Comparison of ENCODE assay signal across 8 cellular contexts in genomic region chr12:56635539-56636117, GRCh38. TPM values are rescaled to one million over a fixed set of nuclear protein-coding genes. Genes with fewer than 3 reads are reported as not detected.
DNase-seq lines count a peak whose midpoint lies in the region; ATAC-seq and TF ChIP-seq lines count a peak whose summit lies in the region.

No MANE protein-coding gene starts in this region.

- intact Hi-C loops in spleen (cut with DNase I; ENCODE audit: low total_unique reads): no loop called here

- peak overlapping the region; percentile 90 to 100 for H3K4me3 Mint-ChIP-seq in activated T-cell treated with anti-CD3 and anti-CD28 coated beads, Interleukin-2, amount 50 U/mL, for 72 hours

- no peaks in the 10 kb centered on the region for H3K27me3 Mint-ChIP-seq in activated T-cell treated with anti-CD3 and anti-CD28 coated beads, Interleukin-2, amount 50 U/mL, for 72 hours (ENCODE audit: low read depth)

- 1 to 4% (median 1%) methylated on average over 4 to 11 of the region's 11 CpGs for WGBS in spleen, 5 donors

- H3K4me3 ChIP-seq in spleen: peak overlapping the region; percentile 32 to 95 (median 76)

- H3K4me1 Mint-ChIP-seq in activated T-cell treated with anti-CD3 and anti-CD28 coated beads, Interleukin-2, amount 50 U/mL, for 72 hours (ENCODE audit: low read depth): peaks cover 82% of the 10 kb centered on the region

- no peak for TF ChIP-seq CTCF in spleen (IDR thresholded peaks at IDR 0.05 in 8 of 11, conservative IDR thresholded peaks at IDR 0.05 in 3 of 11)

- peak overlapping the region; percentile 84 for H3K27ac Mint-ChIP-seq in activated T-cell treated with anti-CD3 and anti-CD28 coated beads, Interleukin-2, amount 50 U/mL, for 72 hours

- H3K4me1 ChIP-seq in spleen: peaks cover 46 to 96% (median 68%) of the 10 kb centered on the region in 6 donors

- no peaks in the 10 kb centered on the region for H3K9me3 ChIP-seq in spleen

- no peak for TF ChIP-seq POLR2A in spleen (IDR thresholded peaks at IDR 0.05)

- H3K27ac ChIP-seq in spleen: peak overlapping the region; percentile 81 to 98 (median 94)

- no peaks in the 10 kb centered on the region for H3K9me3 Mint-ChIP-seq in activated T-cell treated with anti-CD3 and anti-CD28 coated beads, Interleukin-2, amount 50 U/mL, for 72 hours

- H3K36me3 ChIP-seq in spleen: peaks cover 0 to 36% (median 34%) of the 10 kb centered on the region in 6 donors

- DNase-seq in NCI-H2227 (lab: John Stamatoyannopoulos, UW; ENCODE audit: unreplicated experiment) (peak; percentile 8), NCI-H2227 treated with DMSO at 0.1 percent for 48 hours (lab: John Stamatoyannopoulos, UW) (no peak), hepatic stellate cell (ENCODE audit: low spot score) (peak; percentile 20), spleen (peak; percentile 91), LoVo (ENCODE audit: low spot score) (no peak)
- DNase-seq in activated T-cell treated with anti-CD3 and anti-CD28 coated beads, Interleukin-2, amount 50 U/mL, for 72 hours: peak; percentile 30 to 31

- ATAC-seq in activated T-cell treated with anti-CD3 and anti-CD28 coated beads, Interleukin-2, amount 50 U/mL, for 72 hours (replicated peaks in 1 of 2): peak; percentile 1 to 4
- ATAC-seq in GM19023 (IDR thresholded peaks at IDR 0.05; ENCODE audit: unreplicated experiment): no peak
- no peak for ATAC-seq in GM21717 (IDR thresholded peaks at IDR 0.05; ENCODE audit: unreplicated experiment)

- no peaks in the 10 kb centered on the region for H3K27me3 ChIP-seq in spleen (replicated peaks in 1 of 7)

- H3K36me3 Mint-ChIP-seq in activated T-cell treated with anti-CD3 and anti-CD28 coated beads, Interleukin-2, amount 50 U/mL, for 72 hours (ENCODE audit: insufficient read depth in 2 of 2): peaks cover 7 to 26% of the 10 kb centered on the region in 2 donors

RNA-seq across cellular contexts. Expression of gene BAZ2A, which starts 5.5 kb away (rescaled TPM):
- total RNA-seq in activated T-cell treated with anti-CD3 and anti-CD28 coated beads, Interleukin-2, amount 50 U/mL, for 72 hours: 100 to 1,000 TPM; 128 to 154 TPM
- total RNA-seq in spleen: 100 to 1,000 TPM; 140 to 238 (median 166) TPM
- polyA plus RNA-seq in spleen: 10 to 100 TPM in 2 of 3 donors, 1 to 10 TPM in 1; 8.8 to 42.5 (median 12.5) TPM

RNA-seq across cellular contexts. Expression of gene ATP5F1B, which starts 10.2 kb away (rescaled TPM):
- 100 to 1,000 TPM; 661 to 679 TPM for total RNA-seq in activated T-cell treated with anti-CD3 and anti-CD28 coated beads, Interleukin-2, amount 50 U/mL, for 72 hours
- total RNA-seq in spleen: 100 to 1,000 TPM; 262 to 375 (median 339) TPM
- polyA plus RNA-seq in spleen: 100 to 1,000 TPM; 223 to 272 (median 240) TPM

RNA-seq across cellular contexts. Expression of gene PTGES3, which starts 52.5 kb away (rescaled TPM):
- total RNA-seq in activated T-cell treated with anti-CD3 and anti-CD28 coated beads, Interleukin-2, amount 50 U/mL, for 72 hours: 100 to 1,000 TPM; 166 to 192 TPM
- total RNA-seq in spleen: 100 to 1,000 TPM in 5 of 7 donors, 10 to 100 TPM in 2; 84.1 to 163 (median 133) TPM
- polyA plus RNA-seq in spleen: 100 to 1,000 TPM in 2 of 3 donors, 10 to 100 TPM in 1; 80.6 to 154 (median 114) TPM

Comparison
In these comparisons a context has a peak if more than half of its experiments do, and no peak if none do; other contexts are left out.
1. DNase-seq: peak in NCI-H2227 (single experiment), activated T-cell treated with anti-CD3 and anti-CD28 coated beads, Interleukin-2, amount 50 U/mL, for 72 hours (2 of 2), hepatic stellate cell (single experiment) and spleen (single experiment); none in NCI-H2227 treated with DMSO at 0.1 percent for 48 hours (single experiment) and LoVo (single experiment).
2. ATAC-seq: peak in activated T-cell treated with anti-CD3 and anti-CD28 coated beads, Interleukin-2, amount 50 U/mL, for 72 hours (2 of 2); none in GM19023 (single experiment) and GM21717 (single experiment).